Comparison of ENCODE assay signal across 5 cellular contexts in genomic region chr2:131590366-131590765, GRCh38.
"Had no signal": no experiment of that assay in that cellular context is flagged by ENCODE, and none has a peak within 500 bp of the region (broad histone marks: within the 10 kb centered on the region; RNA-seq: fewer than 3 reads in every experiment).

No MANE protein-coding gene starts in this region.

- H3K9me3 Mint-ChIP-seq: IgD-negative memory B cell had no signal

- H3K4me3 Mint-ChIP-seq: IgD-negative memory B cell had no signal

- H3K27ac ChIP-seq: HL-60 had no signal

- DNase-seq: IMR-90, KBM-7 had no signal

- H3K27ac Mint-ChIP-seq: IgD-negative memory B cell had no signal

- H3K36me3 Mint-ChIP-seq: IgD-negative memory B cell had no signal

- H3K4me3 ChIP-seq: K562 had no signal
